8 cellular contexts compared by ENCODE assay signal in genomic region chr10:109934958-109935793, GRCh38. TPM values are rescaled to one million over a fixed set of nuclear protein-coding genes. Genes with fewer than 3 reads are reported as not detected.
DNase-seq lines count a peak whose midpoint lies in the region; ATAC-seq and TF ChIP-seq lines count a peak whose summit lies in the region.

No MANE protein-coding gene starts in this region.

- peaks cover 27% of the 10 kb centered on the region for H3K4me1 ChIP-seq in iPS-18a (ENCODE audit: control insufficient read depth, low read depth, low read length)
- H3K4me1 ChIP-seq in thyroid gland: peaks cover 4 to 17% of the 10 kb centered on the region in 2 donors

- POLR2A ChIA-PET in HEK293T (lab: Yijun Ruan, JAX): no interaction called here

- H3K27ac ChIP-seq in iPS-18a (ENCODE audit: low read length) (peak overlapping the region; percentile 82), thyroid gland (peak overlapping the region; percentile 13 to 49 (median 28))

- H3K36me3 ChIP-seq in iPS-18a (ENCODE audit: control insufficient read depth, low read depth, low read length): no peaks in the 10 kb centered on the region
- no peaks in the 10 kb centered on the region for H3K36me3 ChIP-seq in thyroid gland

- no peaks in the 10 kb centered on the region for H3K36me3 Mint-ChIP-seq in activated naive CD8-positive, alpha-beta T cell treated with anti-CD3 and anti-CD28 coated beads for 36 hours

- intact Hi-C loops in thyroid gland (cut with DNase I): no loop called here

- DNase-seq in activated T-cell treated with anti-CD3 and anti-CD28 coated beads, Interleukin-2, amount 50 U/mL, for 1 hour: peak; percentile 37
- DNase-seq in activated T-cell treated with anti-CD3 and anti-CD28 coated beads for 4 hours: no peak
- peak; percentile 21 for DNase-seq in activated naive CD8-positive, alpha-beta T cell treated with anti-CD3 and anti-CD28 coated beads for 36 hours
- peak; percentile 73 to 76 for DNase-seq in thyroid gland
- DNase-seq in HEK293T (ENCODE audit: extremely low spot score): no peak
- no peak for DNase-seq in 8988T

- no peak for ATAC-seq in HG02973 (IDR thresholded peaks at IDR 0.05; ENCODE audit: unreplicated experiment)

- no peak for TF ChIP-seq POLR2A in thyroid gland (IDR thresholded peaks at IDR 0.05)

- H3K9ac ChIP-seq in iPS-18a (ENCODE audit: low read length): peak overlapping the region; percentile 37

- H3K27ac Mint-ChIP-seq in activated naive CD8-positive, alpha-beta T cell treated with anti-CD3 and anti-CD28 coated beads for 36 hours: peak overlapping the region; percentile 98

- H3K9me3 ChIP-seq in iPS-18a (ENCODE audit: control insufficient read depth, low read depth, low read length): no peaks in the 10 kb centered on the region
- no peaks in the 10 kb centered on the region for H3K9me3 ChIP-seq in thyroid gland

- TF ChIP-seq CTCF in thyroid gland (IDR thresholded peaks at IDR 0.05): no peak

- H3K4me3 Mint-ChIP-seq in activated naive CD8-positive, alpha-beta T cell treated with anti-CD3 and anti-CD28 coated beads for 36 hours: peak overlapping the region; percentile 77

- H3K9me3 Mint-ChIP-seq in activated naive CD8-positive, alpha-beta T cell treated with anti-CD3 and anti-CD28 coated beads for 36 hours: no peaks in the 10 kb centered on the region

- H3K27me3 ChIP-seq in iPS-18a (ENCODE audit: control insufficient read depth, insufficient read depth, low read length): no peaks in the 10 kb centered on the region
- no peaks in the 10 kb centered on the region for H3K27me3 ChIP-seq in thyroid gland

- WGBS in thyroid gland, 2 donors: 30 to 36% methylated on average over 5 of the region's 5 CpGs

- no peaks in the 10 kb centered on the region for H3K27me3 Mint-ChIP-seq in activated naive CD8-positive, alpha-beta T cell treated with anti-CD3 and anti-CD28 coated beads for 36 hours

- CTCF ChIA-PET in HEK293T (lab: Yijun Ruan, JAX): no interaction called here

- H3K4me3 ChIP-seq in iPS-18a (ENCODE audit: low read length): peak overlapping the region; percentile 42
- no peak overlapping the region for H3K4me3 ChIP-seq in thyroid gland (replicated peaks in 1 of 3)

- H3K4me1 Mint-ChIP-seq in activated naive CD8-positive, alpha-beta T cell treated with anti-CD3 and anti-CD28 coated beads for 36 hours: peaks cover 73% of the 10 kb centered on the region

TF ChIP-seq in HEK293T, 16 proteins besides CTCF, POLR2A, EP300 and RAD21:
- TF ChIP-seq FOXA1 (IDR thresholded peaks at IDR 0.05) (no peak), ARNT (IDR thresholded peaks at IDR 0.05) (no peak), PKNOX1 (IDR thresholded peaks at IDR 0.05) (no peak), TARDBP (IDR thresholded peaks at IDR 0.05) (no peak), CTBP1 (IDR thresholded peaks at IDR 0.05; ENCODE audit: borderline replicate concordance) (no peak), FOXM1 (IDR thresholded peaks at IDR 0.05; ENCODE audit: borderline replicate concordance) (no peak), SP1 (IDR thresholded peaks at IDR 0.05) (no peak), SUZ12 (IDR thresholded peaks at IDR 0.05) (no peak), ZNF384 (IDR thresholded peaks at IDR 0.05) (no peak), L3MBTL2 (conservative IDR thresholded peaks at IDR 0.05) (no peak), FOXK2 (IDR thresholded peaks at IDR 0.05) (no peak), ELF4 (IDR thresholded peaks at IDR 0.05) (no peak), HDGF (IDR thresholded peaks at IDR 0.05; ENCODE audit: borderline replicate concordance) (no peak), NFRKB (IDR thresholded peaks at IDR 0.05) (no peak)

RNA-seq across cellular contexts. Expression of gene XPNPEP1, which starts 11.9 kb away (rescaled TPM):
- total RNA-seq in activated naive CD8-positive, alpha-beta T cell treated with anti-CD3 and anti-CD28 coated beads for 36 hours: 10 to 100 TPM; 90.2 to 96.5 TPM
- 10 to 100 TPM; 72.7 to 89.0 (median 84.0) TPM for total RNA-seq in thyroid gland

Comparison
In these comparisons a context has a peak if more than half of its experiments do, and no peak if none do; other contexts are left out.
1. DNase-seq: peak in activated T-cell treated with anti-CD3 and anti-CD28 coated beads, Interleukin-2, amount 50 U/mL, for 1 hour (single experiment), activated naive CD8-positive, alpha-beta T cell treated with anti-CD3 and anti-CD28 coated beads for 36 hours (single experiment) and thyroid gland (2 of 2); none in activated T-cell treated with anti-CD3 and anti-CD28 coated beads for 4 hours (single experiment), HEK293T (single experiment) and 8988T (single experiment).